ENCODE assay signal across 14 cellular contexts in genomic region chr11:65790902-65791650, GRCh38. TPM values are rescaled to one million over a fixed set of nuclear protein-coding genes. Genes with fewer than 3 reads are reported as not detected.
DNase-seq lines count a peak whose midpoint lies in the region; ATAC-seq and TF ChIP-seq lines count a peak whose summit lies in the region.
"Had no signal": no experiment of that assay in that cellular context is flagged by ENCODE, and none has a peak within 500 bp of the region (broad histone marks: within the 10 kb centered on the region; RNA-seq: fewer than 3 reads in every experiment).

No MANE protein-coding gene starts in this region.

- no peaks in the 10 kb centered on the region for H3K9me2 ChIP-seq in PC-3 (replicated peaks; ENCODE audit: low read length)

- no peak overlapping the region for H3K27ac ChIP-seq in PC-3 (ENCODE audit: low read length)
- peak overlapping the region; percentile 94 to 95 for H3K27ac ChIP-seq in esophagus (ENCODE audit: low read depth in 2 of 2, low read length in 1 of 2)
- H3K27ac ChIP-seq: cardiac muscle cell, SJCRH30 had no signal

- H3K27me3 ChIP-seq in PC-3 (ENCODE audit: low read length), result no peaks in the 10 kb centered on the region; the same call in 1 of the 2 replicates
- no peaks in the 10 kb centered on the region for H3K27me3 ChIP-seq in esophagus (ENCODE audit: control insufficient read depth in 1 of 2, insufficient read depth in 2 of 2, low read length in 2 of 2)

- no peak overlapping the region for H3K4me3 ChIP-seq in PC-3 (ENCODE audit: low read length)
- H3K4me3 ChIP-seq in esophagus (ENCODE audit: low read depth in 1 of 2, low read length in 2 of 2), result peak overlapping the region; percentile 39 to 87
- H3K4me3 ChIP-seq: cardiac muscle cell, SJCRH30 had no signal

- POLR2A ChIA-PET in activated CD4-positive, alpha-beta memory T cell treated with anti-CD3 and anti-CD28 coated beads, Interleukin-2, amount 10 ng/mL, durations not matched to agents 7 days and 5 days (lab: Charles Lee), result interaction anchor here (0.9 to 4.4 kb wide), 6 partner anchors 8 to 139 kb away, joined by 3 to 25 read pairs (median 4); partner anchors contain the start of gene AP5B1
- POLR2A ChIA-PET in activated CD4-positive, alpha-beta memory T cell treated with anti-CD3 and anti-CD28 coated beads for 36 hours (lab: Charles Lee), result interaction anchor here (1.1 kb wide), 1 partner anchor 70 kb away, joined by 3 read pairs; the partner anchor contains the start of gene RNASEH2C
- POLR2A ChIA-PET in PC-3 (lab: Charles Lee; ENCODE audit: unreplicated experiment), result no interaction called here

- H3K36me3 Mint-ChIP-seq in activated CD4-positive, alpha-beta memory T cell treated with anti-CD3 and anti-CD28 coated beads, Interleukin-2, amount 10 ng/mL, durations not matched to agents 7 days and 5 days (ENCODE audit: low read depth), result peaks cover 2% of the 10 kb centered on the region
- H3K36me3 Mint-ChIP-seq in activated CD4-positive, alpha-beta memory T cell treated with anti-CD3 and anti-CD28 coated beads for 36 hours, result no peaks in the 10 kb centered on the region
- no peaks in the 10 kb centered on the region for H3K36me3 Mint-ChIP-seq in stimulated activated memory B cell treated with anti-CD40 and anti-IgM and Interleukin-4, amounts not matched to agents 10 μg/mL and 1 μg/mL and 100 μg/mL, for 72 hours
- H3K36me3 Mint-ChIP-seq: activated naive CD8-positive, alpha-beta T cell treated with anti-CD3 and anti-CD28 coated beads for 36 hours had no signal

- H3K27me3 Mint-ChIP-seq in activated CD4-positive, alpha-beta memory T cell treated with anti-CD3 and anti-CD28 coated beads, Interleukin-2, amount 10 ng/mL, durations not matched to agents 7 days and 5 days, result peaks cover 29% of the 10 kb centered on the region
- peaks cover 27% of the 10 kb centered on the region for H3K27me3 Mint-ChIP-seq in activated CD4-positive, alpha-beta memory T cell treated with anti-CD3 and anti-CD28 coated beads for 36 hours
- peaks cover 49% of the 10 kb centered on the region for H3K27me3 Mint-ChIP-seq in stimulated activated memory B cell treated with anti-CD40 and anti-IgM and Interleukin-4, amounts not matched to agents 10 μg/mL and 1 μg/mL and 100 μg/mL, for 72 hours

- no peaks in the 10 kb centered on the region for H3F3A ChIP-seq in PC-3 (ENCODE audit: low read length, unreplicated experiment)

- CTCF ChIA-PET in activated CD4-positive, alpha-beta memory T cell treated with anti-CD3 and anti-CD28 coated beads, Interleukin-2, amount 10 ng/mL, durations not matched to agents 7 days and 5 days (lab: Charles Lee), result interaction anchor here (0.6 to 5.6 kb wide), 4 partner anchors 11 to 79 kb away, joined by 3 to 43 read pairs (median 5); partner anchors contain the start of genes AP5B1 and KAT5
- CTCF ChIA-PET in activated CD4-positive, alpha-beta memory T cell treated with anti-CD3 and anti-CD28 coated beads for 36 hours (lab: Charles Lee), result interaction anchor here (0.7 to 4.6 kb wide), 4 partner anchors 12 to 27 kb away, joined by 3 to 51 read pairs (median 8); partner anchors contain the start of gene AP5B1
- CTCF ChIA-PET in PC-3 (lab: Charles Lee), result interaction anchor here (0.8 to 3.2 kb wide), 2 partner anchors 11 to 27 kb away, joined by 6 to 17 read pairs; partner anchors contain the start of gene AP5B1

- H3K79me2 ChIP-seq in PC-3 (ENCODE audit: low read length), result peaks cover 48% of the 10 kb centered on the region

- H3K4me2 ChIP-seq in PC-3 (ENCODE audit: low read length), result peak overlapping the region; percentile 72

- intact Hi-C loops in activated CD4-positive, alpha-beta memory T cell treated with anti-CD3 and anti-CD28 coated beads for 36 hours (cut with micrococcal nuclease), result no loop called here
- intact Hi-C loops in PC-3 (cut with micrococcal nuclease), result no loop called here

- no peaks in the 10 kb centered on the region for H3K9me3 Mint-ChIP-seq in activated CD4-positive, alpha-beta memory T cell treated with anti-CD3 and anti-CD28 coated beads, Interleukin-2, amount 10 ng/mL, durations not matched to agents 7 days and 5 days
- H3K9me3 Mint-ChIP-seq in activated CD4-positive, alpha-beta memory T cell treated with anti-CD3 and anti-CD28 coated beads for 36 hours, result no peaks in the 10 kb centered on the region
- no peaks in the 10 kb centered on the region for H3K9me3 Mint-ChIP-seq in stimulated activated memory B cell treated with anti-CD40 and anti-IgM and Interleukin-4, amounts not matched to agents 10 μg/mL and 1 μg/mL and 100 μg/mL, for 72 hours
- H3K9me3 Mint-ChIP-seq: activated naive CD8-positive, alpha-beta T cell treated with anti-CD3 and anti-CD28 coated beads for 36 hours had no signal

- no peak for ATAC-seq in PC-3
- no peak for ATAC-seq in stimulated activated memory B cell treated with anti-CD40 and anti-IgM and Interleukin-4, amounts not matched to agents 10 μg/mL and 1 μg/mL and 100 μg/mL, for 72 hours

- H3K36me3 ChIP-seq in PC-3 (ENCODE audit: low read depth, low read length) (peaks cover 10% of the 10 kb centered on the region; the same call in 1 of the 2 replicates), esophagus (ENCODE audit: control insufficient read depth in 2 of 2, insufficient read depth in 2 of 2, low read length in 1 of 2) (peaks cover 0 to 18% of the 10 kb centered on the region in 2 donors)
- H3K36me3 ChIP-seq: cardiac muscle cell, SJCRH30 had no signal

- peaks cover 36% of the 10 kb centered on the region for H3K4me1 Mint-ChIP-seq in activated CD4-positive, alpha-beta memory T cell treated with anti-CD3 and anti-CD28 coated beads, Interleukin-2, amount 10 ng/mL, durations not matched to agents 7 days and 5 days
- peaks cover 17% of the 10 kb centered on the region for H3K4me1 Mint-ChIP-seq in activated CD4-positive, alpha-beta memory T cell treated with anti-CD3 and anti-CD28 coated beads for 36 hours (ENCODE audit: low read depth)
- H3K4me1 Mint-ChIP-seq in stimulated activated memory B cell treated with anti-CD40 and anti-IgM and Interleukin-4, amounts not matched to agents 10 μg/mL and 1 μg/mL and 100 μg/mL, for 72 hours, result peaks cover 36% of the 10 kb centered on the region

- H2AFZ ChIP-seq in PC-3 (ENCODE audit: low read length), result no peak overlapping the region

- peaks cover 29% of the 10 kb centered on the region; the same call in 1 of the 2 replicates for H4K20me1 ChIP-seq in PC-3 (ENCODE audit: low read length)

- no peak overlapping the region for H3K4me3 Mint-ChIP-seq in activated CD4-positive, alpha-beta memory T cell treated with anti-CD3 and anti-CD28 coated beads, Interleukin-2, amount 10 ng/mL, durations not matched to agents 7 days and 5 days
- no peak overlapping the region for H3K4me3 Mint-ChIP-seq in activated CD4-positive, alpha-beta memory T cell treated with anti-CD3 and anti-CD28 coated beads for 36 hours
- no peak overlapping the region for H3K4me3 Mint-ChIP-seq in stimulated activated memory B cell treated with anti-CD40 and anti-IgM and Interleukin-4, amounts not matched to agents 10 μg/mL and 1 μg/mL and 100 μg/mL, for 72 hours
- H3K4me3 Mint-ChIP-seq: activated naive CD8-positive, alpha-beta T cell treated with anti-CD3 and anti-CD28 coated beads for 36 hours had no signal

- H3K9ac ChIP-seq in PC-3 (ENCODE audit: low read length), result no peak overlapping the region

- H3K27ac Mint-ChIP-seq in activated CD4-positive, alpha-beta memory T cell treated with anti-CD3 and anti-CD28 coated beads, Interleukin-2, amount 10 ng/mL, durations not matched to agents 7 days and 5 days, result peak overlapping the region; percentile 69
- H3K27ac Mint-ChIP-seq in activated CD4-positive, alpha-beta memory T cell treated with anti-CD3 and anti-CD28 coated beads for 36 hours, result no peak overlapping the region
- peak overlapping the region; percentile 82 for H3K27ac Mint-ChIP-seq in stimulated activated memory B cell treated with anti-CD40 and anti-IgM and Interleukin-4, amounts not matched to agents 10 μg/mL and 1 μg/mL and 100 μg/mL, for 72 hours
- H3K27ac Mint-ChIP-seq: activated naive CD8-positive, alpha-beta T cell treated with anti-CD3 and anti-CD28 coated beads for 36 hours had no signal

- H3K9me3 ChIP-seq in PC-3 (ENCODE audit: low read length) (no peaks in the 10 kb centered on the region), esophagus (ENCODE audit: control insufficient read depth in 2 of 2, insufficient read depth in 1 of 2, low read depth in 1 of 2, low read length in 1 of 2) (no peaks in the 10 kb centered on the region)
- H3K9me3 ChIP-seq: SJCRH30 had no signal

- H3K4me1 ChIP-seq in PC-3 (ENCODE audit: insufficient read depth, low read length) (peaks cover 66% of the 10 kb centered on the region), esophagus (ENCODE audit: control insufficient read depth in 2 of 2, insufficient read depth in 2 of 2, low read length in 1 of 2) (peaks cover 4 to 41% of the 10 kb centered on the region in 2 donors)
- H3K4me1 ChIP-seq: SJCRH30 had no signal

- 67 to 71% methylated on average over 18 of the region's 18 CpGs for WGBS in esophagus, 2 donors

- no TSS peak for BruUV-seq in PC-3 (replicated peaks; lab: Mats Ljungman, UMichigan)

- TF ChIP-seq CTCF in PC-3 (conservative IDR thresholded peaks at IDR 0.05; ENCODE audit: low read depth, low read length) (no peak), GM10266 (IDR thresholded peaks at IDR 0.05; ENCODE audit: control insufficient read depth, insufficient read depth, low read depth, missing control alignments) (no peak)

- no peak for DNase-seq in activated CD4-positive, alpha-beta memory T cell treated with anti-CD3 and anti-CD28 coated beads, Interleukin-2, amount 10 ng/mL, durations not matched to agents 7 days and 5 days
- no peak for DNase-seq in activated CD4-positive, alpha-beta memory T cell treated with anti-CD3 and anti-CD28 coated beads for 36 hours
- no peak for DNase-seq in PC-3
- DNase-seq in GM10266 (ENCODE audit: extremely low spot score), result no peak
- DNase-seq in stimulated activated CD4-positive, alpha-beta T cell treated with anti-CD3 and anti-CD28 coated beads, Interleukin-2, amount 100 ng/mL, for 24 hours, result no peak
- DNase-seq in NCI-H526 (lab: John Stamatoyannopoulos, UW), result no peak
- DNase-seq: foreskin melanocyte had no signal

RNA-seq across cellular contexts. Expression of gene OVOL1, which starts 4.2 kb away (rescaled TPM):
- not detected for total RNA-seq in activated CD4-positive, alpha-beta memory T cell treated with anti-CD3 and anti-CD28 coated beads, Interleukin-2, amount 10 ng/mL, durations not matched to agents 7 days and 5 days
- not detected for total RNA-seq in activated CD4-positive, alpha-beta memory T cell treated with anti-CD3 and anti-CD28 coated beads for 36 hours
- total RNA-seq in PC-3 (2014; rRNA removed), result 17.1 and 18.1 TPM in 2 replicates
- 10 to 100 TPM; 38.2 to 49.9 TPM for polyA plus RNA-seq in esophagus
- total RNA-seq: osteocyte, SJCRH30, skeletal muscle tissue had no signal

RNA-seq across cellular contexts. Expression of gene AP5B1, which starts 10.3 kb away (rescaled TPM):
- 10 to 100 TPM; 21.2 to 21.5 TPM for total RNA-seq in activated CD4-positive, alpha-beta memory T cell treated with anti-CD3 and anti-CD28 coated beads, Interleukin-2, amount 10 ng/mL, durations not matched to agents 7 days and 5 days
- 10 to 100 TPM; 13.6 to 14.5 TPM for total RNA-seq in activated CD4-positive, alpha-beta memory T cell treated with anti-CD3 and anti-CD28 coated beads for 36 hours
- total RNA-seq in PC-3 (2014; rRNA removed), result 24.2 and 31.4 TPM in 2 replicates
- polyA plus RNA-seq in esophagus, result 10 to 100 TPM; 10.1 to 10.9 TPM

RNA-seq across cellular contexts. Expression of gene SNX32, which starts 42.7 kb away (rescaled TPM):
- total RNA-seq in activated CD4-positive, alpha-beta memory T cell treated with anti-CD3 and anti-CD28 coated beads, Interleukin-2, amount 10 ng/mL, durations not matched to agents 7 days and 5 days, result 1 to 10 TPM in 1 of 2 experiments, under 1 TPM in 1; 0.83 to 1.6 TPM
- total RNA-seq in activated CD4-positive, alpha-beta memory T cell treated with anti-CD3 and anti-CD28 coated beads for 36 hours, result 1 to 10 TPM; 2.0 to 2.7 TPM
- not detected in 2 replicates for total RNA-seq in PC-3 (2014; rRNA removed)
- polyA plus RNA-seq in esophagus, result under 1 TPM; 0.15 to 0.47 TPM

Comparison
In these comparisons a context has a peak if more than half of its experiments do, and no peak if none do; other contexts are left out.
1. RNA of gene OVOL1, which starts 4.2 kb away (total RNA-seq): 17.1 to 18.1 TPM in PC-3; not detected in activated CD4-positive, alpha-beta memory T cell treated with anti-CD3 and anti-CD28 coated beads for 36 hours and not detected in activated CD4-positive, alpha-beta memory T cell treated with anti-CD3 and anti-CD28 coated beads, Interleukin-2, amount 10 ng/mL, durations not matched to agents 7 days and 5 days; every median in the first group is over 10 times any median in the second.